22 cellular contexts compared by ENCODE assay signal in genomic region chr18:35983147-35983546, GRCh38.
"Had no signal": no experiment of that assay in that cellular context is flagged by ENCODE, and none has a peak within 500 bp of the region (broad histone marks: within the 10 kb centered on the region; RNA-seq: fewer than 3 reads in every experiment).

No MANE protein-coding gene starts in this region.

- FAIRE-seq: colon, small intestine had no signal

- ATAC-seq: activated CD4-positive, CD25-positive, alpha-beta regulatory T cell treated with anti-CD3 and anti-CD28 coated beads, Interleukin-2, amount 50 U/mL, for 24 hours; activated CD8-positive, alpha-beta memory T cell treated with anti-CD3 and anti-CD28 coated beads, Interleukin-2, amount 10 ng/mL, durations not matched to agents 7 days and 5 days; activated naive CD4-positive, alpha-beta T cell treated with anti-CD3 and anti-CD28 coated beads, Interleukin-2, amount 50 U/mL, for 72 hours; heart left ventricle; left colon; sciatic nerve; stimulated activated memory B cell treated with anti-CD40 and anti-IgM and Interleukin-4, amounts not matched to agents 10 μg/mL and 1 μg/mL and 100 μg/mL, for 72 hours had no signal

- H3K9me3 ChIP-seq: esophagus squamous epithelium, heart left ventricle, transverse colon, uterus had no signal

- DNase-seq: activated CD4-positive, alpha-beta memory T cell treated with anti-CD3 and anti-CD28 coated beads, Interleukin-2, amount 10 ng/mL, durations not matched to agents 7 days and 5 days; activated CD4-positive, alpha-beta T cell treated with anti-CD3 and anti-CD28 coated beads, Interleukin-2, amount 10 ng/mL, durations not matched to agents 24 days and 14 days; activated CD8-positive, alpha-beta memory T cell treated with anti-CD3 and anti-CD28 coated beads, Interleukin-2, amount 10 ng/mL, durations not matched to agents 7 days and 5 days; activated T-cell treated with anti-CD3 and anti-CD28 coated beads for 4 hours; aorta; central memory CD4-positive, alpha-beta T cell; effector memory CD4-positive, alpha-beta T cell; esophagus squamous epithelium; heart left ventricle; islet precursor cell; left colon; nucleus accumbens; posterior cingulate gyrus; small intestine; stimulated activated CD4-positive, alpha-beta T cell treated with anti-CD3 and anti-CD28 coated beads, Interleukin-15, amount 100 ng/mL, for 24 hours; transverse colon; uterus had no signal

- H3K27ac ChIP-seq: esophagus squamous epithelium, heart left ventricle, transverse colon, uterus had no signal

- H3K4me3 ChIP-seq: esophagus squamous epithelium, heart left ventricle, transverse colon, uterus had no signal

- H3K27me3 ChIP-seq: esophagus squamous epithelium, heart left ventricle, transverse colon, uterus had no signal

- H3K4me1 ChIP-seq: esophagus squamous epithelium, transverse colon, uterus had no signal

- H3K36me3 ChIP-seq: uterus had no signal
